In genomic region chr19:39502640-39503417, GRCh38 we compare ENCODE assay signal across 8 cellular contexts. TPM values are rescaled to one million over a fixed set of nuclear protein-coding genes. Genes with fewer than 3 reads are reported as not detected.
A peak's percentile ranks its signal among the peaks of the same experiment; 100 is the strongest.
DNase-seq lines count a peak whose midpoint lies in the region; ATAC-seq and TF ChIP-seq lines count a peak whose summit lies in the region.

No MANE protein-coding gene starts in this region.

- H3K4me1 ChIP-seq in GM23338 (ENCODE audit: insufficient read depth), result peaks cover 3% of the 10 kb centered on the region; the same call in 1 of the 2 replicates
- peaks cover 0 to 40% (median 15%) of the 10 kb centered on the region in 3 donors for H3K4me1 ChIP-seq in gastroesophageal sphincter
- no peaks in the 10 kb centered on the region for H3K4me1 ChIP-seq in gastrocnemius medialis

- H3K27me3 ChIP-seq in GM23338 (ENCODE audit: insufficient read depth), result peaks cover 96% of the 10 kb centered on the region
- peaks cover 100% of the 10 kb centered on the region for H3K27me3 ChIP-seq in gastroesophageal sphincter
- peaks cover 69 to 92% (median 89%) of the 10 kb centered on the region in 3 donors for H3K27me3 ChIP-seq in gastrocnemius medialis

- H3K27ac ChIP-seq in GM23338 (ENCODE audit: low read depth), result no peak overlapping the region
- H3K27ac ChIP-seq in RWPE1, result no peak overlapping the region
- no peak overlapping the region for H3K27ac ChIP-seq in gastroesophageal sphincter
- no peak overlapping the region for H3K27ac ChIP-seq in gastrocnemius medialis

- H3K27ac Mint-ChIP-seq in GM23338, result no peak overlapping the region

- H3K4me3 Mint-ChIP-seq in GM23338, result no peak overlapping the region

- CTCF ChIA-PET in RWPE1 (lab: Yijun Ruan, JAX), result interaction anchor here (0.5 to 1.7 kb wide), 15 partner anchors 11 to 866 kb away, joined by 3 to 14 read pairs (median 5); partner anchors contain the start of genes EID2B and SELENOV

- 9 to 36% methylated on average over 5 to 9 of the region's 69 CpGs for WGBS in gastroesophageal sphincter (ENCODE audit: low coverage in 1 of 2), 2 donors

- peaks cover 18% of the 10 kb centered on the region for H3K36me3 Mint-ChIP-seq in GM23338 (ENCODE audit: low read depth)

- POLR2A ChIA-PET in RWPE1 (lab: Yijun Ruan, JAX; ENCODE audit: low non-redundant PET), result no interaction called here

- H3F3A ChIP-seq in GM23338 (replicated peaks; ENCODE audit: low read depth), result peaks cover 18% of the 10 kb centered on the region

- in situ Hi-C loops in gastrocnemius medialis (cut with MboI; ENCODE audit: low sequenced_read_pairs in 4 of 4), result no loop called here

- H3K9me3 ChIP-seq in gastroesophageal sphincter, result peaks cover 0 to 6% (median 0%) of the 10 kb centered on the region in 3 donors
- no peaks in the 10 kb centered on the region for H3K9me3 ChIP-seq in gastrocnemius medialis

- H3K36me3 ChIP-seq in GM23338 (ENCODE audit: insufficient read depth) (no peaks in the 10 kb centered on the region), gastroesophageal sphincter (no peaks in the 10 kb centered on the region), gastrocnemius medialis (no peaks in the 10 kb centered on the region)

- no peak for TF ChIP-seq EP300 in gastroesophageal sphincter (IDR thresholded peaks at IDR 0.05)

- peaks cover 14% of the 10 kb centered on the region for H3K4me1 Mint-ChIP-seq in GM23338

- peaks cover 27% of the 10 kb centered on the region for H3K9me3 Mint-ChIP-seq in GM23338

- no peak for TF ChIP-seq POLR2A in gastroesophageal sphincter (IDR thresholded peaks at IDR 0.05)
- TF ChIP-seq POLR2A in gastrocnemius medialis (IDR thresholded peaks at IDR 0.05), result no peak

- ATAC-seq in GM23338, result peak; percentile 14
- ATAC-seq in gastroesophageal sphincter, result peak; percentile 77
- ATAC-seq in gastrocnemius medialis, result no peak
- no peak for ATAC-seq in HG02571 (IDR thresholded peaks at IDR 0.05; ENCODE audit: unreplicated experiment)
- no peak for ATAC-seq in GM21717 (IDR thresholded peaks at IDR 0.05; ENCODE audit: unreplicated experiment)
- no peak for ATAC-seq in HG03095 (IDR thresholded peaks at IDR 0.05; ENCODE audit: unreplicated experiment)

- H4K20me1 ChIP-seq in GM23338 (replicated peaks; ENCODE audit: insufficient read depth), result no peaks in the 10 kb centered on the region

- H3K4me3 ChIP-seq in GM23338, result 0 out of 2 replicates have a peak overlapping the region, but pooled peaks have one; percentile 36
- H3K4me3 ChIP-seq in gastroesophageal sphincter, result peak overlapping the region in 1 of 2 donors; percentile 4
- no peak overlapping the region for H3K4me3 ChIP-seq in gastrocnemius medialis

- peak; percentile 94 for DNase-seq in GM23338 (ENCODE audit: low spot score)
- peak; percentile 57 for DNase-seq in RWPE1 (ENCODE audit: low spot score)
- peak; percentile 67 for DNase-seq in activated effector memory CD4-positive, alpha-beta T cell treated with Interleukin-2 at 50 U/mL for 16 hours
- DNase-seq in gastrocnemius medialis, result no peak

- TF ChIP-seq CTCF in GM23338 (conservative IDR thresholded peaks at IDR 0.05; ENCODE audit: low read depth in 2 of 2), result peak; percentile 53 to 86
- TF ChIP-seq CTCF in RWPE1 (conservative IDR thresholded peaks at IDR 0.05; ENCODE audit: low read depth), result peak; percentile 87
- peak in 3 of 4 experiments; percentile 56 to 86 (median 80) for TF ChIP-seq CTCF in gastroesophageal sphincter (IDR thresholded peaks at IDR 0.05)
- TF ChIP-seq CTCF in gastrocnemius medialis (IDR thresholded peaks at IDR 0.05 in 4 of 5, conservative IDR thresholded peaks at IDR 0.05 in 1 of 5), result peak; percentile 27 to 83 (median 65)

- no peaks in the 10 kb centered on the region for H3K79me2 ChIP-seq in GM23338 (replicated peaks; ENCODE audit: insufficient read depth)

- 0 out of 2 replicates have a peak, but pooled peaks cover 7% of the 10 kb centered on the region for H3K9me2 ChIP-seq in GM23338 (ENCODE audit: insufficient read depth)

- intact Hi-C loops in gastrocnemius medialis (cut with DNase I; ENCODE audit: low total_unique reads), result no loop called here

- H3K27me3 Mint-ChIP-seq in GM23338 (ENCODE audit: insufficient read depth, low read depth, poor library complexity), result peaks cover 92% of the 10 kb centered on the region

- 0 out of 2 replicates have a peak overlapping the region, but pooled peaks have one; percentile 38 for H3K4me2 ChIP-seq in GM23338

- peak overlapping the region; percentile 81; the same call in 1 of the 2 replicates for H2AFZ ChIP-seq in GM23338

TF ChIP-seq in GM23338, 12 proteins besides CTCF, POLR2A, EP300 and RAD21 (continues in another document):
- TF ChIP-seq CREB1 (CRISPR knock-in tag; IDR thresholded peaks at IDR 0.05; ENCODE audit: low read depth), result peak; percentile 56
- no peak for TF ChIP-seq JUNB (IDR thresholded peaks at IDR 0.05; ENCODE audit: unreplicated experiment)
- TF ChIP-seq POLR2AphosphoS5 (IDR thresholded peaks at IDR 0.05; ENCODE audit: low read depth), result no peak
- TF ChIP-seq STAT1 (IDR thresholded peaks at IDR 0.05; ENCODE audit: unreplicated experiment), result no peak

RNA-seq across cellular contexts. Expression of gene DLL3, which starts 4.1 kb away (rescaled TPM):
- 15.6 and 19.1 TPM in 2 replicates for total RNA-seq in GM23338 (2014; rRNA removed; shearing (Covaris generic))
- polyA plus RNA-seq in GM23338 (2016; fragmentation: Nextera tagmentation; extraction: Ambion mirVana), result 9.8 and 9.9 TPM in 2 replicates
- total RNA-seq in gastroesophageal sphincter, result not detected
- total RNA-seq in gastrocnemius medialis, result not detected

RNA-seq across cellular contexts. Expression of gene SELENOV, which starts 12.1 kb away (rescaled TPM):
- total RNA-seq in GM23338 (2014; rRNA removed; shearing (Covaris generic)), result 8.7 and 13.8 TPM in 2 replicates
- 8.0 and 12.4 TPM in 2 replicates for polyA plus RNA-seq in GM23338 (2016; fragmentation: Nextera tagmentation; extraction: Ambion mirVana)
- not detected for total RNA-seq in gastroesophageal sphincter
- not detected for total RNA-seq in gastrocnemius medialis

RNA-seq across cellular contexts. Expression of gene TIMM50, which starts 22.2 kb away (rescaled TPM):
- total RNA-seq in GM23338 (2014; rRNA removed; shearing (Covaris generic)), result 119 and 120 TPM in 2 replicates
- polyA plus RNA-seq in GM23338 (2016; fragmentation: Nextera tagmentation; extraction: Ambion mirVana), result 139 and 145 TPM in 2 replicates
- total RNA-seq in gastroesophageal sphincter (10 to 100 TPM; 50.8 to 53.5 (median 52.4) TPM), gastrocnemius medialis (10 to 100 TPM; 66.9 to 97.6 (median 85.6) TPM)

RNA-seq across cellular contexts. Expression of gene EID2B, which starts 29.8 kb away (rescaled TPM):
- 2.5 and 4.7 TPM in 2 replicates for total RNA-seq in GM23338 (2014; rRNA removed; shearing (Covaris generic))
- 4.1 and 4.6 TPM in 2 replicates for polyA plus RNA-seq in GM23338 (2016; fragmentation: Nextera tagmentation; extraction: Ambion mirVana)
- total RNA-seq in gastroesophageal sphincter (1 to 10 TPM; 5.0 to 8.3 (median 6.5) TPM), gastrocnemius medialis (1 to 10 TPM in 3 of 4 donors, under 1 TPM in 1; 0.91 to 6.5 (median 1.2) TPM)

RNA-seq across cellular contexts. Expression of gene EID2, which starts 37.1 kb away (rescaled TPM):
- total RNA-seq in GM23338 (2014; rRNA removed; shearing (Covaris generic)), result 22.8 and 25.2 TPM in 2 replicates
- 24.4 and 24.6 TPM in 2 replicates for polyA plus RNA-seq in GM23338 (2016; fragmentation: Nextera tagmentation; extraction: Ambion mirVana)
- total RNA-seq in gastroesophageal sphincter (10 to 100 TPM; 11.4 to 17.3 (median 14.7) TPM), gastrocnemius medialis (10 to 100 TPM in 2 of 4 donors, 1 to 10 TPM in 2; 7.8 to 12.7 (median 9.4) TPM)

Comparison
In these comparisons a context has a peak if more than half of its experiments do, and no peak if none do; other contexts are left out.
1. ATAC-seq: peak in GM23338 (single experiment) and gastroesophageal sphincter (single experiment); none in gastrocnemius medialis (0 of 2), HG02571 (single experiment), GM21717 (single experiment) and HG03095 (single experiment).
2. DNase-seq: peak in GM23338 (single experiment), RWPE1 (single experiment) and activated effector memory CD4-positive, alpha-beta T cell treated with Interleukin-2 at 50 U/mL for 16 hours (single experiment); none in gastrocnemius medialis (0 of 2).
3. RNA of gene DLL3, which starts 4.1 kb away (total RNA-seq): 15.6 to 19.1 TPM in GM23338; not detected in gastroesophageal sphincter and not detected in gastrocnemius medialis; every median in the first group is over 10 times any median in the second.
4. Peak in every context shown above with its lines, with median percentiles within 50 percentile points of each other: CTCF ChIP-seq.